In genomic region chr16:35735403-35736251, GRCh38 we compare ENCODE assay signal across 24 cellular contexts.
"Had no signal": no experiment of that assay in that cellular context is flagged by ENCODE, and none has a peak within 500 bp of the region (broad histone marks: within the 10 kb centered on the region; RNA-seq: fewer than 3 reads in every experiment).

No MANE protein-coding gene starts in this region.

- ATAC-seq: activated T-helper 17 cell treated with anti-CD3 and anti-CD28 coated beads, Interleukin-2, amount 50 U/mL, for 72 hours; WTC11 had no signal

- H3K27me3 ChIP-seq: brain microvascular endothelial cell, cardiac muscle cell, MG63 had no signal

- H3K27ac ChIP-seq: brain microvascular endothelial cell, cardiac muscle cell had no signal

- H3K27ac Mint-ChIP-seq: activated naive CD4-positive, alpha-beta T cell treated with anti-CD3 and anti-CD28 coated beads for 36 hours; activated naive CD8-positive, alpha-beta T cell treated with anti-CD3 and anti-CD28 coated beads for 36 hours; activated T-helper 17 cell treated with anti-CD3 and anti-CD28 coated beads, Interleukin-2, amount 50 U/mL, for 72 hours; T-helper 1 cell treated with Interleukin-12 subunit alpha and Interleukin-12 subunit beta and Interleukin-4 antibody, amounts not matched to agents 30 μg/mL and 1 μg/mL, for 36 hours; WTC11 had no signal

- H3K36me3 Mint-ChIP-seq: activated naive CD8-positive, alpha-beta T cell treated with anti-CD3 and anti-CD28 coated beads for 36 hours had no signal

- H3K9me3 ChIP-seq: MG63 had no signal

- DNase-seq: activated CD4-positive, alpha-beta T cell treated with anti-CD3 and anti-CD28 coated beads for 48 hours; activated CD4-positive, alpha-beta T cell treated with anti-CD3 and anti-CD28 coated beads, Interleukin-2, amount 50 U/mL, for 48 hours; activated CD4-positive, CD25-positive, alpha-beta regulatory T cell treated with anti-CD3 and anti-CD28 coated beads, Interleukin-2, amount 50 U/mL, for 72 hours; activated gamma-delta T cell; activated naive CD4-positive, alpha-beta T cell treated with anti-CD3 and anti-CD28 coated beads for 36 hours; activated naive CD8-positive, alpha-beta T cell treated with anti-CD3 and anti-CD28 coated beads for 36 hours; activated T-cell treated with anti-CD3 and anti-CD28 coated beads for 4 hours; activated T-cell treated with anti-CD3 and anti-CD28 coated beads, Interleukin-2, amount 50 U/mL, for 48 hours; brain microvascular endothelial cell; MG63; MV-4-11; NCI-H1092 treated with DMSO at 0.1 percent for 48 hours; NCI-H1417 treated with DMSO at 0.1 percent for 48 hours; NCI-H1694 treated with DMSO at 0.1 percent for 48 hours; NCI-H2029 treated with DMSO at 0.1 percent for 48 hours; NCI-H345; NCI-H510A; NCI-H69; SHP77 treated with DMSO at 0.1 percent for 48 hours; T-helper 9 cell had no signal

- H3K4me3 Mint-ChIP-seq: activated naive CD4-positive, alpha-beta T cell treated with anti-CD3 and anti-CD28 coated beads for 36 hours; activated naive CD8-positive, alpha-beta T cell treated with anti-CD3 and anti-CD28 coated beads for 36 hours; activated T-helper 17 cell treated with anti-CD3 and anti-CD28 coated beads, Interleukin-2, amount 50 U/mL, for 72 hours; T-helper 1 cell treated with Interleukin-12 subunit alpha and Interleukin-12 subunit beta and Interleukin-4 antibody, amounts not matched to agents 30 μg/mL and 1 μg/mL, for 36 hours; WTC11 had no signal

- H3K36me3 ChIP-seq: brain microvascular endothelial cell, cardiac muscle cell, MG63 had no signal

- H3K4me1 Mint-ChIP-seq: activated naive CD8-positive, alpha-beta T cell treated with anti-CD3 and anti-CD28 coated beads for 36 hours; activated T-helper 17 cell treated with anti-CD3 and anti-CD28 coated beads, Interleukin-2, amount 50 U/mL, for 72 hours; WTC11 had no signal

- H3K4me3 ChIP-seq: cardiac muscle cell, MG63 had no signal

- H3K27me3 Mint-ChIP-seq: activated naive CD8-positive, alpha-beta T cell treated with anti-CD3 and anti-CD28 coated beads for 36 hours; activated T-helper 17 cell treated with anti-CD3 and anti-CD28 coated beads, Interleukin-2, amount 50 U/mL, for 72 hours had no signal
